In the genomic region with DNA sequence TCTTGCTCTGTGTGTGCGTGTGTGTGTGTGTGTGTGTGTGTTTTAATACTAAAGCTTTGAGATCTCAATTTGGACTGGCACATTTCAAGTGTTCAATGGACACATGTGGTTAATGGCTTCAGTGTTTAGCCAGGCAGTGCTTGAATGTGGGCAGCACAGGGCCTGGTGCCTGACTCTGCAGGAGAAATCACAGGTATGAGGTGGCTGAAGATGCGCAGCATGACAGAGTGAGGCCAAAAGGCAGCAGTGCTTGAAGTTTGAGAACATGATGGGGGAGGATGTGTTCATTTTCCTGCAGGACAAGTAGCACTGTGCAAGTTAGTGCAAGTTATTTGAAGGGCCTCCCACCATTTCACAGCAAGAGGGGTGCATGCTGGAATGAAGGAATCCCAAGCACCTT, we compare ENCODE assay signal across 18 cellular contexts.
"Had no signal": no experiment of that assay in that cellular context is flagged by ENCODE, and none has a peak within 500 bp of the region (broad histone marks: within the 10 kb centered on the region; RNA-seq: fewer than 3 reads in every experiment).

No MANE protein-coding gene starts in this region.

- H3K36me3 Mint-ChIP-seq: WTC11 had no signal

- ATAC-seq: activated CD8-positive, alpha-beta T cell treated with anti-CD3 and anti-CD28 coated beads for 36 hours; activated naive CD4-positive, alpha-beta T cell treated with anti-CD3 and anti-CD28 coated beads, Interleukin-2, amount 50 U/mL, for 72 hours; left cardiac atrium had no signal

- H3K27me3 ChIP-seq: body of pancreas, pancreas, tibial nerve, vagina had no signal

- H3K4me1 Mint-ChIP-seq: WTC11 had no signal

- H3K27me3 Mint-ChIP-seq: activated CD8-positive, alpha-beta T cell treated with anti-CD3 and anti-CD28 coated beads for 36 hours had no signal

- H3K27ac ChIP-seq: pancreas had no signal

- H3K9me3 ChIP-seq: body of pancreas, lower lobe of right lung, pancreas, tibial nerve, vagina had no signal

- H3K36me3 ChIP-seq: lower lobe of right lung, pancreas, tibial nerve, vagina had no signal

- H3K4me3 ChIP-seq: body of pancreas, coronary artery, lower lobe of right lung, pancreas, tibial nerve, vagina had no signal

- DNase-seq: activated CD4-positive, alpha-beta T cell treated with anti-CD3 and anti-CD28 coated beads for 48 hours; activated CD8-positive, alpha-beta T cell treated with anti-CD3 and anti-CD28 coated beads for 36 hours; activated gamma-delta T cell; activated T-cell treated with anti-CD3 and anti-CD28 coated beads, Interleukin-2, amount 50 U/mL, for 48 hours; amniotic stem cell; body of pancreas; central memory CD4-positive, alpha-beta T cell; foreskin fibroblast; left cardiac atrium; lower lobe of right lung; pancreas; stimulated activated CD4-positive, alpha-beta T cell treated with anti-CD3 and anti-CD28 coated beads, Interleukin-12 subunit alpha, Interleukin-12 subunit beta, amount 100 ng/mL, for 4 hours; stimulated activated CD4-positive, alpha-beta T cell treated with anti-CD3 and anti-CD28 coated beads, Interleukin-2, amount 100 ng/mL, for 24 hours had no signal

- H3K4me3 Mint-ChIP-seq: activated CD8-positive, alpha-beta T cell treated with anti-CD3 and anti-CD28 coated beads for 36 hours; WTC11 had no signal

- H3K9me3 Mint-ChIP-seq: activated CD8-positive, alpha-beta T cell treated with anti-CD3 and anti-CD28 coated beads for 36 hours had no signal

- H3K27ac Mint-ChIP-seq: activated CD8-positive, alpha-beta T cell treated with anti-CD3 and anti-CD28 coated beads for 36 hours; activated naive CD4-positive, alpha-beta T cell treated with anti-CD3 and anti-CD28 coated beads, Interleukin-2, amount 50 U/mL, for 72 hours; WTC11 had no signal
